Comparison of ENCODE assay signal across 9 cellular contexts in the genomic region with DNA sequence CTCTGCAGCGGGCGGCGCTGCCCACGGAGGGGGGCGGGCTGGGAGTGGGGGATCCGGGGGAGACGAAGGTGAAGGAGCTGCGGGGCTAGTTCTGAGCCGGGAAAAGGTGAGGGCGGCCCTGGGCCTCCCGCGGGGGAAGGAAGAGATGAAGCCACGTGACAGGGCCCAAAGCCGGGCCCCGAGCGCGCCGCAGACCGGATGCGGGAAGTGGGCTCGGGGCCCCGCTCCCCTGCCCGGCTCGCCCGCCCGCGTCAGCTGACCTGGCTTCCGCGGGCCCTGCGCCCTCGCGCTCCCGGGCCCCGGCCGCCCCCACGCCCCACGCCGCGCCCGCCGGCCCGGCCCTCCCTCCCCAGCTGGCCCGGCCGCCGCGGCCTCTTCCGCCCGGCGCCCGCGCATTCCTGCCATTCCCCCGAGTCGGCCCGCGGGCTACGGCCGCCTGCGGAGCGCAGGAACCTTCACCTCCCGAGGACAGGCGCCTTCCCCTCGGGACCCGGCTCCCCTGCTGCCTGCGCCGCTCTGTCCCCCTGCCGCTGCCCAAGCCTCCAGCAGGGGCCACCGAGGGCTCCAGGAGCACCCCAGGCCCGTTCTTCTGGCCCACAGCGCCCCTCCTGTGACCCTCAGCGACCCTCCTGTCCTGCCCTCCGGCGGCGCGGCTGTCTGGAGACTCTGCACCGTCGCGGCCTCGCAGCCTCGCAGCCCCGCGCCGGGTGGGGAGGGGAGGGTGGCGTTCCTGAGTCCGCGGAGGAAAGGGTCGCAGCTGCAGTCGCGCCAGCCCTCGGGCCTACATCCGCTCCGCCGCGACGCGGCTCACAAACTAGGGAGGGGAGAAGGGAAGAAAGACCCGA. TPM values are rescaled to one million over a fixed set of nuclear protein-coding genes. Genes with fewer than 3 reads are reported as not detected.
DNase-seq lines count a peak whose midpoint lies in the region; ATAC-seq, FAIRE-seq and TF ChIP-seq lines count a peak whose summit lies in the region.
"Had no signal": no experiment of that assay in that cellular context is flagged by ENCODE, and none has a peak within 500 bp of the region (broad histone marks: within the 10 kb centered on the region; RNA-seq: fewer than 3 reads in every experiment).

No MANE protein-coding gene starts in this region.

- 4 to 8% (median 7%) methylated on average over 49 to 96 of the region's 96 CpGs for WGBS in ovary, 3 donors

- TF ChIP-seq EP300 in ovary (IDR thresholded peaks at IDR 0.05) = no peak

- peak overlapping the region; percentile 94 to 98 (median 96) for H3K27ac Mint-ChIP-seq in CD14-positive monocyte
- H3K27ac Mint-ChIP-seq in activated naive CD4-positive, alpha-beta T cell treated with anti-CD3 and anti-CD28 coated beads, Interleukin-2, amount 50 U/mL, for 72 hours = peak overlapping the region; percentile 85 to 96

- H3K4me1 Mint-ChIP-seq in CD14-positive monocyte = peaks cover 71% of the 10 kb centered on the region

- peak; percentile 70 for DNase-seq in CD14-positive monocyte (ENCODE audit: low spot score)
- DNase-seq in GM19239 (ENCODE audit: insufficient read length, low spot score) = peak; percentile 85
- DNase-seq in activated naive CD4-positive, alpha-beta T cell treated with anti-CD3 and anti-CD28 coated beads, Interleukin-2, amount 50 U/mL, for 72 hours (ENCODE audit: low spot score in 2 of 2) = peak; percentile 69 to 85
- DNase-seq in Right ventricle myocardium inferior (ENCODE audit: missing footprints) = peak; percentile 93
- DNase-seq in ovary = peak; percentile 77 to 86 (median 78)
- peak; percentile 62 to 87 for DNase-seq in tibial artery

- H3K4me1 ChIP-seq in ovary (ENCODE audit: insufficient read depth) = peaks cover 19% of the 10 kb centered on the region
- H3K4me1 ChIP-seq in tibial artery = peaks cover 0 to 53% (median 35%) of the 10 kb centered on the region in 4 donors

- TF ChIP-seq CTCF in CD14-positive monocyte (IDR thresholded peaks at IDR 0.05) (peak; percentile 57), ovary (IDR thresholded peaks at IDR 0.05) (no peak), tibial artery (IDR thresholded peaks at IDR 0.05) (peak; percentile 15 to 40)

- intact Hi-C loops in CD14-positive monocyte (cut with micrococcal nuclease) = loop anchor here (2.0 to 5.0 kb wide), 5 partner anchors 32 to 110 kb away; partner anchors contain the start of gene WNK1 (in 2 of the 2)
- intact Hi-C loops in Right ventricle myocardium inferior (cut with DNase I) = loop anchor here (10.0 kb wide), 1 partner anchor 172 kb away; no protein-coding TSS in a partner anchor
- intact Hi-C loops in ovary (cut with DNase I) = loop anchor here in 3 of 4 donors (10.0 kb wide), 1 partner anchor 68 kb away; no protein-coding TSS in a partner anchor
- intact Hi-C loops in tibial artery (cut with DNase I; ENCODE audit: low total_unique reads) = loop anchor here (10.0 kb wide), 1 partner anchor 112 kb away; the partner anchor contains the start of gene WNK1

- H3K36me3 ChIP-seq in ovary = no peaks in the 10 kb centered on the region
- no peaks in the 10 kb centered on the region for H3K36me3 ChIP-seq in tibial artery

- TF ChIP-seq POLR2A in ovary (IDR thresholded peaks at IDR 0.05) = no peak

- peak overlapping the region; percentile 84 to 89 for H3K27ac ChIP-seq in ovary
- H3K27ac ChIP-seq in tibial artery = peak overlapping the region; percentile 93 to 99

- ATAC-seq in HG03442 (IDR thresholded peaks at IDR 0.05; ENCODE audit: unreplicated experiment) (peak; percentile 59), SK-N-SH treated with all-trans-retinoic acid at 6 μM for 48 hours (peak; percentile 63), Right ventricle myocardium inferior (peak; percentile 69)
- ATAC-seq in activated naive CD4-positive, alpha-beta T cell treated with anti-CD3 and anti-CD28 coated beads, Interleukin-2, amount 50 U/mL, for 72 hours = peak; percentile 78 to 79

- peak; percentile 48 for FAIRE-seq in GM19239 (lab: Jason Lieb, UNC)
- FAIRE-seq: TTC549 had no signal

- H3K9me3 ChIP-seq in ovary (no peaks in the 10 kb centered on the region), tibial artery (no peaks in the 10 kb centered on the region)

- no peaks in the 10 kb centered on the region for H3K27me3 Mint-ChIP-seq in CD14-positive monocyte (ENCODE audit: low read depth in 3 of 3)

- peak overlapping the region; percentile 86 to 96 for H3K4me3 Mint-ChIP-seq in CD14-positive monocyte

- H3K27me3 ChIP-seq in ovary = no peaks in the 10 kb centered on the region
- no peaks in the 10 kb centered on the region for H3K27me3 ChIP-seq in tibial artery

- no peaks in the 10 kb centered on the region for H3K9me3 Mint-ChIP-seq in CD14-positive monocyte
- H3K9me3 Mint-ChIP-seq in activated naive CD4-positive, alpha-beta T cell treated with anti-CD3 and anti-CD28 coated beads, Interleukin-2, amount 50 U/mL, for 72 hours = no peaks in the 10 kb centered on the region

- H3K4me3 ChIP-seq in ovary (peak overlapping the region; percentile 65), tibial artery (peak overlapping the region; percentile 65 to 74)

- peaks cover 16 to 24% of the 10 kb centered on the region in 2 donors for H3K36me3 Mint-ChIP-seq in CD14-positive monocyte
- no peaks in the 10 kb centered on the region for H3K36me3 Mint-ChIP-seq in activated naive CD4-positive, alpha-beta T cell treated with anti-CD3 and anti-CD28 coated beads, Interleukin-2, amount 50 U/mL, for 72 hours

TF ChIP-seq in SK-N-SH treated with all-trans-retinoic acid at 6 μM for 48 hours, 23 proteins besides CTCF, POLR2A, EP300 and RAD21:
- no peak for TF ChIP-seq ISL1 (CRISPR knock-in tag; IDR thresholded peaks at IDR 0.05)
- TF ChIP-seq PATZ1 (CRISPR knock-in tag; IDR thresholded peaks at IDR 0.05; ENCODE audit: borderline replicate concordance) = no peak
- no peak for TF ChIP-seq ZNF8 (CRISPR knock-in tag; IDR thresholded peaks at IDR 0.05)
- TF ChIP-seq CSRNP3 (CRISPR knock-in tag; IDR thresholded peaks at IDR 0.05) = no peak
- no peak for TF ChIP-seq TOX (CRISPR knock-in tag; IDR thresholded peaks at IDR 0.05; ENCODE audit: borderline replicate concordance)
- no peak for TF ChIP-seq ZFP3 (CRISPR knock-in tag; IDR thresholded peaks at IDR 0.05)
- no peak for TF ChIP-seq ZC3H10 (CRISPR knock-in tag; IDR thresholded peaks at IDR 0.05)
- TF ChIP-seq GLIS3 (CRISPR knock-in tag; IDR thresholded peaks at IDR 0.05) = no peak
- no peak for TF ChIP-seq ZNF70 (CRISPR knock-in tag; IDR thresholded peaks at IDR 0.05)

RNA-seq across cellular contexts. Expression of gene NINJ2, which starts 20.4 kb away (rescaled TPM):
- polyA plus RNA-seq in CD14-positive monocyte = 10 to 100 TPM; 73.7 to 92.7 TPM
- 1 to 10 TPM; 1.4 to 6.1 TPM for total RNA-seq in activated naive CD4-positive, alpha-beta T cell treated with anti-CD3 and anti-CD28 coated beads, Interleukin-2, amount 50 U/mL, for 72 hours
- 8.6 TPM for total RNA-seq in Right ventricle myocardium inferior
- 1 to 10 TPM in 3 of 7 donors, under 1 TPM in 2, not detected in 2; 0.48 to 3.4 (median 1.4) TPM for total RNA-seq in ovary
- polyA plus RNA-seq in ovary = 1 to 10 TPM in 1 of 2 donors, under 1 TPM in 1; 0.82 to 2.2 TPM

Comparison
In these comparisons a context has a peak if more than half of its experiments do, and no peak if none do; other contexts are left out.
1. Peak in every context shown above with its lines: DNase-seq, ATAC-seq, H3K4me3 ChIP-seq and H3K27ac ChIP-seq.
2. CTCF ChIP-seq: peak in CD14-positive monocyte (single experiment) and tibial artery (2 of 2); none in ovary (0 of 3).